9 cellular contexts compared by ENCODE assay signal in the genomic region with DNA sequence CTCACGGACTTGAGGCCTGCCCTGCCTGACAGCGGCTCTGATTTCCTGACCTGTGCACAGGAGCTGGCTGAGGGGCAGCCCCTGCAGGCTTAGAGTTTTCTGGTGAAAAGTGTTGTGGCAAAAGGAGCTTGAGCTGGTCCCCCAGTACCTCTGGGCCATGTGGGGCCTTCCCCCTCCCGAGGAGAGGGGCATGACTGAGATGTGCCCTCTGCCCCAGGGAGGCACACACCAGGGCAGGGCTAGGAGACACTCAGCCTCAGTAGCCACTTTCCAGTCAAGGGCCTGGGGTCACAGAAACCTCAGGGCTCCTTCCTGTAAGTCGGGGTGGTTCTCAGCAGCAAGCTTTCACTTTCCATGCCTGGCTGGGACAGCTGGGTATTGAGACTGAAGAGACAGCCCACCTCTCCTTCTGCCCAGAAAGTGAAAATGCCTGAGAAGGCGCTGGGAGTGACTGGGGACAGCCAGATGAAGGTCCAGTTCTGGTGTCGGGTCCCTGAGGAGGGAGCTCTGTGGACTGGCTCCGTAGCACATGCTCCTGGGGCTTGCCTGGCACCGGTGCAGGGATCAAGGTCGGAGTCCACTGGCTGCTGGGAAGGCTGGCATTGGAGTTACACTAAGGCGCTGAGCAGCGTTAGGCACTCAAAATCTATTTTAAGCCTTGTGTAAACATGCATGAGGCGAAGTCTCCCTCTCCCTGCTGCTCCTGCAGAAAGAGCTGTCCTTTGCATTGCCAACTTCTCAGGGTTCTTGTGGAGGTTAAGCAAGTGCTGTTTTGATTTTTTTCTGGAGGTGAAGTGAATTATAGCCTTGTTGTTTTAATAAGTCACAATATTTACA.
DNase-seq lines count a peak whose midpoint lies in the region; ATAC-seq and TF ChIP-seq lines count a peak whose summit lies in the region.
"Had no signal": no experiment of that assay in that cellular context is flagged by ENCODE, and none has a peak within 500 bp of the region (broad histone marks: within the 10 kb centered on the region; RNA-seq: fewer than 3 reads in every experiment).

No MANE protein-coding gene starts in this region.

- TF ChIP-seq CTCF in psoas muscle (IDR thresholded peaks at IDR 0.05): no peak
- TF ChIP-seq CTCF in uterus (IDR thresholded peaks at IDR 0.05): peak in 2 of 4 experiments; percentile 8

- no peaks in the 10 kb centered on the region for H3K27me3 ChIP-seq in psoas muscle (ENCODE audit: insufficient read depth in 3 of 3, low read length in 2 of 3)
- no peaks in the 10 kb centered on the region for H3K27me3 ChIP-seq in uterus

- H3K4me1 ChIP-seq in psoas muscle (peaks cover 52% of the 10 kb centered on the region), uterus (peaks cover 0 to 15% of the 10 kb centered on the region in 2 donors)

- TF ChIP-seq POLR2A in uterus (IDR thresholded peaks at IDR 0.05): no peak

- H3K36me3 Mint-ChIP-seq in activated T-cell treated with anti-CD3 and anti-CD28 coated beads, Interleukin-2, amount 50 U/mL, for 72 hours (ENCODE audit: insufficient read depth in 2 of 2): no peaks in the 10 kb centered on the region

- peak overlapping the region; percentile 80 to 81 for H3K4me3 Mint-ChIP-seq in activated T-cell treated with anti-CD3 and anti-CD28 coated beads, Interleukin-2, amount 50 U/mL, for 72 hours
- H3K4me3 Mint-ChIP-seq: neural crest cell had no signal

- no peaks in the 10 kb centered on the region for H3K27me3 Mint-ChIP-seq in activated T-cell treated with anti-CD3 and anti-CD28 coated beads, Interleukin-2, amount 50 U/mL, for 72 hours (ENCODE audit: low read depth)

- H3K27ac Mint-ChIP-seq in activated T-cell treated with anti-CD3 and anti-CD28 coated beads, Interleukin-2, amount 50 U/mL, for 72 hours: peak overlapping the region; percentile 51

- no peaks in the 10 kb centered on the region for H3K9me3 Mint-ChIP-seq in activated T-cell treated with anti-CD3 and anti-CD28 coated beads, Interleukin-2, amount 50 U/mL, for 72 hours
- H3K9me3 Mint-ChIP-seq: neural crest cell had no signal

- intact Hi-C loops in psoas muscle (cut with DNase I): loop anchor here (2.0 to 10.0 kb wide), 5 partner anchors 25 to 397 kb away; partner anchors contain the start of gene GADD45G (in 1 of the 2)
- intact Hi-C loops in uterus (cut with DNase I; ENCODE audit: low total_unique reads): no loop called here

- H3K9me3 ChIP-seq in psoas muscle (no peaks in the 10 kb centered on the region), uterus (no peaks in the 10 kb centered on the region)

- peak; percentile 26 for DNase-seq in activated gamma-delta T cell treated with Interleukin-2 at 50 U/mL for 16 hours
- DNase-seq in activated gamma-delta T cell (lab: John Stamatoyannopoulos, UW): no peak
- DNase-seq in NCI-H460 (ENCODE audit: extremely low read depth, low read depth): peak; percentile 30
- peak; percentile 69 to 80 for DNase-seq in activated T-cell treated with anti-CD3 and anti-CD28 coated beads, Interleukin-2, amount 50 U/mL, for 72 hours
- peak; percentile 26 for DNase-seq in fibroblast of the conjunctiva (ENCODE audit: low read depth)
- DNase-seq in psoas muscle: peak; percentile 67 to 87
- peak; percentile 47 to 49 for DNase-seq in uterus

- peaks cover 37% of the 10 kb centered on the region for H3K4me1 Mint-ChIP-seq in activated T-cell treated with anti-CD3 and anti-CD28 coated beads, Interleukin-2, amount 50 U/mL, for 72 hours (ENCODE audit: low read depth)

- H3K4me3 ChIP-seq in psoas muscle: peak overlapping the region; percentile 17
- H3K4me3 ChIP-seq in uterus: peak overlapping the region; percentile 3 to 12

- 9 to 21% (median 11%) methylated on average over 12 of the region's 12 CpGs for WGBS in psoas muscle, 3 donors

- no peaks in the 10 kb centered on the region for H3K36me3 ChIP-seq in psoas muscle (ENCODE audit: insufficient read depth in 1 of 2, low read depth in 1 of 2)
- no peaks in the 10 kb centered on the region for H3K36me3 ChIP-seq in uterus

- ATAC-seq in HG03097 (IDR thresholded peaks at IDR 0.05; ENCODE audit: low FRiP score, unreplicated experiment): peak; percentile 93
- ATAC-seq in activated T-cell treated with anti-CD3 and anti-CD28 coated beads, Interleukin-2, amount 50 U/mL, for 72 hours (replicated peaks in 1 of 2): peak; percentile 92 to 95
- peak; percentile 88 to 95 (median 92) for ATAC-seq in psoas muscle

- H3K27ac ChIP-seq in psoas muscle (peak overlapping the region; percentile 82), uterus (peak overlapping the region; percentile 80 to 89)
